Comparison of ENCODE assay signal across 3 cellular contexts in the genomic region with DNA sequence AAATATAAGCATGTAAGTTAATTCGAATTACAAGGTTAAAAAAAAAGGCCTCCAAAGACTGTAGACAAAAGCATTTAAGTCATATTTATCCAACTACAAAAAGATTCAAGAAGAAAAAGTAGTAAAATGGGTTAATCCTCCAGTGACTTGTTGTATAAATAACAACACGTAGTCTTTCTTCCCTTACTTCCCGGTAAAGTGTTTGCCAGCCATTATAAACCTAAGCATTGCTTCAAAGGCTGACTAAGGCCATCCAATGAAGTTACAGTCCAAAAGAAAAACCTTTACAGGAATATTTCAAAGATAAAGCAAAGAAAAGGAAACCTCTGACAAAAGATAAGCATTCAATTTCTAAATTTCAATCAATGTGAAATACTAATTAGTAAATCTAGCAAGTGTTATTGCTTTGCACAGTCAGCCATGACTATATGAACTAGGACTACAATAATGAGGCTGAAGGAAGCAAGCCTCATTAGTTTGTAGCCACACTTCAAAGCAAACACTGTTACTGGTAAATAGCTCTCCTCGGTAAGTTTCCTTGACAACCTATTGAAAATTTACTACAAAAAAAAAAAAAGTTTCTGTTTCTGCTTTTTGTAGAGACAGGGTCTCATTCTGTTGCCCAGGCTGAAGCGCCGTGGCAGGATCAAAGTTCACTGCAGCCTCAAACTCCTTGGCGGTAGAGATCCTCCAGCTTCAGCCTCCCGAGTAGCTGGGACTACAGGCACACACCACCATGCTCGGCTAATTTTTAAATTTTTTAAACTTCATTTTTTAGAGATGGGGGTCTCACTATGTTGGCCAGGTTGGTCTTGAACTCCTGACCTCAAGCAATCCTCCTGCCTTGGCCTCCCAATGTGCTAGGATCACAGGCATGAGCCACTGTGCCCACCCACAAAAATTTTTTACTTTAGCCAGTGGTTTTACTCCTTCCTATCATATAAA.
TF ChIP-seq lines count a peak whose summit lies in the region.

No MANE protein-coding gene starts in this region.

TF ChIP-seq in GM12891, 5 proteins besides CTCF, POLR2A, EP300 and RAD21:
- no peak for TF ChIP-seq POU2F2 (IDR thresholded peaks at IDR 0.05; ENCODE audit: low read depth, low read length)
- TF ChIP-seq PAX5 (IDR thresholded peaks at IDR 0.05; ENCODE audit: insufficient read depth, low read length, severe bottlenecking) = no peak
- no peak for TF ChIP-seq TAF1 (IDR thresholded peaks at IDR 0.05; ENCODE audit: low read depth, low read length)
- no peak for TF ChIP-seq POLR2AphosphoS5 (IDR thresholded peaks at IDR 0.05; ENCODE audit: low read depth, low read length)
- no peak for TF ChIP-seq SPI1 (IDR thresholded peaks at IDR 0.05; ENCODE audit: low read depth, low read length)

TF ChIP-seq in GM23338, 12 proteins besides CTCF, POLR2A, EP300 and RAD21:
- TF ChIP-seq ZNF114 (CRISPR knock-in tag; IDR thresholded peaks at IDR 0.05) (no peak), JUNB (IDR thresholded peaks at IDR 0.05; ENCODE audit: unreplicated experiment) (no peak), ZNF331 (CRISPR knock-in tag; IDR thresholded peaks at IDR 0.05; ENCODE audit: low read depth) (no peak)

TF ChIP-seq in GM12878, 131 proteins besides CTCF, POLR2A, EP300 and RAD21:
- TF ChIP-seq HDAC2 (IDR thresholded peaks at IDR 0.05) (no peak), NR2F1 (conservative IDR thresholded peaks at IDR 0.05) (peak; percentile 88), MEF2B (IDR thresholded peaks at IDR 0.05; ENCODE audit: partially characterized antibody, poor library complexity, severe bottlenecking) (peak; percentile 27), ZNF384 (IDR thresholded peaks at IDR 0.05; ENCODE audit: borderline replicate concordance, low read depth, low read length) (peak; percentile 78), BCL11A (IDR thresholded peaks at IDR 0.05; ENCODE audit: low read depth, low read length) (peak; percentile 68; the same call in 1 of the 2 replicates), BMI1 (IDR thresholded peaks at IDR 0.05; ENCODE audit: borderline replicate concordance) (peak; percentile 77), ZNF217 (IDR thresholded peaks at IDR 0.05) (0 out of 2 replicates have a peak, but pooled peaks have one; percentile 50), NR2C1 (IDR thresholded peaks at IDR 0.05) (peak; percentile 45; the same call in 1 of the 2 replicates), MTA2 (IDR thresholded peaks at IDR 0.05; ENCODE audit: low read depth) (peak; percentile 96), SMARCA5 (IDR thresholded peaks at IDR 0.05) (peak; percentile 84), PAX5 (IDR thresholded peaks at IDR 0.05; ENCODE audit: borderline replicate concordance, low read depth, low read length) (peak; percentile 46; the same call in 1 of the 2 replicates), NBN (IDR thresholded peaks at IDR 0.05) (peak; percentile 31; the same call in 1 of the 2 replicates), DPF2 (IDR thresholded peaks at IDR 0.05) (0 out of 2 replicates have a peak, but pooled peaks have one; percentile 24), BACH1 (IDR thresholded peaks at IDR 0.05; ENCODE audit: borderline replicate concordance) (peak; percentile 26; the same call in 1 of the 2 replicates), RUNX3 (IDR thresholded peaks at IDR 0.05; ENCODE audit: low read length) (0 out of 2 replicates have a peak, but pooled peaks have one; percentile 15), TCF3 (IDR thresholded peaks at IDR 0.05; ENCODE audit: borderline replicate concordance, insufficient read depth, low read depth, low read length) (no peak), POU2F2 (IDR thresholded peaks at IDR 0.05; ENCODE audit: borderline replicate concordance, low read depth, low read length) (no peak)
- TF ChIP-seq, protein P1, sequence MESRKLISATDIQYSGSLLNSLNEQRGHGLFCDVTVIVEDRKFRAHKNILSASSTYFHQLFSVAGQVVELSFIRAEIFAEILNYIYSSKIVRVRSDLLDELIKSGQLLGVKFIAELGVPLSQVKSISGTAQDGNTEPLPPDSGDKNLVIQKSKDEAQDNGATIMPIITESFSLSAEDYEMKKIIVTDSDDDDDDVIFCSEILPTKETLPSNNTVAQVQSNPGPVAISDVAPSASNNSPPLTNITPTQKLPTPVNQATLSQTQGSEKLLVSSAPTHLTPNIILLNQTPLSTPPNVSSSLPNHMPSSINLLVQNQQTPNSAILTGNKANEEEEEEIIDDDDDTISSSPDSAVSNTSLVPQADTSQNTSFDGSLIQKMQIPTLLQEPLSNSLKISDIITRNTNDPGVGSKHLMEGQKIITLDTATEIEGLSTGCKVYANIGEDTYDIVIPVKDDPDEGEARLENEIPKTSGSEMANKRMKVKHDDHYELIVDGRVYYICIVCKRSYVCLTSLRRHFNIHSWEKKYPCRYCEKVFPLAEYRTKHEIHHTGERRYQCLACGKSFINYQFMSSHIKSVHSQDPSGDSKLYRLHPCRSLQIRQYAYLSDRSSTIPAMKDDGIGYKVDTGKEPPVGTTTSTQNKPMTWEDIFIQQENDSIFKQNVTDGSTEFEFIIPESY (IDR thresholded peaks at IDR 0.05) = peak; percentile 100
- TF ChIP-seq, protein P2, sequence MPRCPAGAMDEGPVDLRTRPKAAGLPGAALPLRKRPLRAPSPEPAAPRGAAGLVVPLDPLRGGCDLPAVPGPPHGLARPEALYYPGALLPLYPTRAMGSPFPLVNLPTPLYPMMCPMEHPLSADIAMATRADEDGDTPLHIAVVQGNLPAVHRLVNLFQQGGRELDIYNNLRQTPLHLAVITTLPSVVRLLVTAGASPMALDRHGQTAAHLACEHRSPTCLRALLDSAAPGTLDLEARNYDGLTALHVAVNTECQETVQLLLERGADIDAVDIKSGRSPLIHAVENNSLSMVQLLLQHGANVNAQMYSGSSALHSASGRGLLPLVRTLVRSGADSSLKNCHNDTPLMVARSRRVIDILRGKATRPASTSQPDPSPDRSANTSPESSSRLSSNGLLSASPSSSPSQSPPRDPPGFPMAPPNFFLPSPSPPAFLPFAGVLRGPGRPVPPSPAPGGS (IDR thresholded peaks at IDR 0.05; ENCODE audit: borderline replicate concordance, insufficient read depth, low read depth, low read length, poor library complexity, severe bottlenecking) = no peak
- TF ChIP-seq, protein P3, sequence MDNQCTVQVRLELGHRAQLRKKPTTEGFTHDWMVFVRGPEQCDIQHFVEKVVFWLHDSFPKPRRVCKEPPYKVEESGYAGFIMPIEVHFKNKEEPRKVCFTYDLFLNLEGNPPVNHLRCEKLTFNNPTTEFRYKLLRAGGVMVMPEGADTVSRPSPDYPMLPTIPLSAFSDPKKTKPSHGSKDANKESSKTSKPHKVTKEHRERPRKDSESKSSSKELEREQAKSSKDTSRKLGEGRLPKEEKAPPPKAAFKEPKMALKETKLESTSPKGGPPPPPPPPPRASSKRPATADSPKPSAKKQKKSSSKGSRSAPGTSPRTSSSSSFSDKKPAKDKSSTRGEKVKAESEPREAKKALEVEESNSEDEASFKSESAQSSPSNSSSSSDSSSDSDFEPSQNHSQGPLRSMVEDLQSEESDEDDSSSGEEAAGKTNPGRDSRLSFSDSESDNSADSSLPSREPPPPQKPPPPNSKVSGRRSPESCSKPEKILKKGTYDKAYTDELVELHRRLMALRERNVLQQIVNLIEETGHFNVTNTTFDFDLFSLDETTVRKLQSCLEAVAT (IDR thresholded peaks at IDR 0.05) = peak; percentile 24; the same call in 1 of the 2 replicates
- TF ChIP-seq, protein P4, sequence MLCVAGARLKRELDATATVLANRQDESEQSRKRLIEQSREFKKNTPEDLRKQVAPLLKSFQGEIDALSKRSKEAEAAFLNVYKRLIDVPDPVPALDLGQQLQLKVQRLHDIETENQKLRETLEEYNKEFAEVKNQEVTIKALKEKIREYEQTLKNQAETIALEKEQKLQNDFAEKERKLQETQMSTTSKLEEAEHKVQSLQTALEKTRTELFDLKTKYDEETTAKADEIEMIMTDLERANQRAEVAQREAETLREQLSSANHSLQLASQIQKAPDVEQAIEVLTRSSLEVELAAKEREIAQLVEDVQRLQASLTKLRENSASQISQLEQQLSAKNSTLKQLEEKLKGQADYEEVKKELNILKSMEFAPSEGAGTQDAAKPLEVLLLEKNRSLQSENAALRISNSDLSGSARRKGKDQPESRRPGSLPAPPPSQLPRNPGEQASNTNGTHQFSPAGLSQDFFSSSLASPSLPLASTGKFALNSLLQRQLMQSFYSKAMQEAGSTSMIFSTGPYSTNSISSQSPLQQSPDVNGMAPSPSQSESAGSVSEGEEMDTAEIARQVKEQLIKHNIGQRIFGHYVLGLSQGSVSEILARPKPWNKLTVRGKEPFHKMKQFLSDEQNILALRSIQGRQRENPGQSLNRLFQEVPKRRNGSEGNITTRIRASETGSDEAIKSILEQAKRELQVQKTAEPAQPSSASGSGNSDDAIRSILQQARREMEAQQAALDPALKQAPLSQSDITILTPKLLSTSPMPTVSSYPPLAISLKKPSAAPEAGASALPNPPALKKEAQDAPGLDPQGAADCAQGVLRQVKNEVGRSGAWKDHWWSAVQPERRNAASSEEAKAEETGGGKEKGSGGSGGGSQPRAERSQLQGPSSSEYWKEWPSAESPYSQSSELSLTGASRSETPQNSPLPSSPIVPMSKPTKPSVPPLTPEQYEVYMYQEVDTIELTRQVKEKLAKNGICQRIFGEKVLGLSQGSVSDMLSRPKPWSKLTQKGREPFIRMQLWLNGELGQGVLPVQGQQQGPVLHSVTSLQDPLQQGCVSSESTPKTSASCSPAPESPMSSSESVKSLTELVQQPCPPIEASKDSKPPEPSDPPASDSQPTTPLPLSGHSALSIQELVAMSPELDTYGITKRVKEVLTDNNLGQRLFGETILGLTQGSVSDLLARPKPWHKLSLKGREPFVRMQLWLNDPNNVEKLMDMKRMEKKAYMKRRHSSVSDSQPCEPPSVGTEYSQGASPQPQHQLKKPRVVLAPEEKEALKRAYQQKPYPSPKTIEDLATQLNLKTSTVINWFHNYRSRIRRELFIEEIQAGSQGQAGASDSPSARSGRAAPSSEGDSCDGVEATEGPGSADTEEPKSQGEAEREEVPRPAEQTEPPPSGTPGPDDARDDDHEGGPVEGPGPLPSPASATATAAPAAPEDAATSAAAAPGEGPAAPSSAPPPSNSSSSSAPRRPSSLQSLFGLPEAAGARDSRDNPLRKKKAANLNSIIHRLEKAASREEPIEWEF (IDR thresholded peaks at IDR 0.05; ENCODE audit: insufficient replicate concordance, low read depth, low read length) = no peak
